Comparison of ENCODE assay signal across 31 cellular contexts in the genomic region with DNA sequence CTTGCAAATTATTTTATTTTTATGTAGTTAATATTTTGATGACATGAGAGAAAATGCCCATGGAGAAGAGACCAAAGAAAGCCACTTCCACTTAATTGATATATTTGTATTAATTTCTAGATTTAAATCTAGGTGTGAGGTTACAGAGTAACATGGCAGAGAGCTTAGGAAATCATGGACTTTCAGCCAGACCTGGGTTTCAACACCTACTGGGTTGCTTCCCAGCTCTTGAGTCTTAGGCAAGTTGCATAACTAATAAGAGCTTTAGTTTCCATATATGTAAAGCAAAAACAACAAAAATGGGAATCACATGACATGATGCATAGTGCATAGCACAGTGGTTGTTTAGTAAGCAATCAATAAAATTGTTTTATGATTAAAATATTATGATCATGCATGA.
"Had no signal": no experiment of that assay in that cellular context is flagged by ENCODE, and none has a peak within 500 bp of the region (broad histone marks: within the 10 kb centered on the region; RNA-seq: fewer than 3 reads in every experiment).

No MANE protein-coding gene starts in this region.

- H3K27me3 ChIP-seq: adrenal gland, brain microvascular endothelial cell, esophagus squamous epithelium, foreskin keratinocyte, gastrocnemius medialis, heart left ventricle had no signal

- DNase-seq: activated CD4-positive, alpha-beta memory T cell treated with anti-CD3 and anti-CD28 coated beads for 36 hours; activated CD4-positive, alpha-beta T cell treated with anti-CD3 and anti-CD28 coated beads for 36 hours; activated CD4-positive, alpha-beta T cell treated with anti-CD3 and anti-CD28 coated beads, Interleukin-2, amount 10 ng/mL, durations not matched to agents 24 days and 14 days; activated CD4-positive, CD25-positive, alpha-beta regulatory T cell; activated CD4-positive, CD25-positive, alpha-beta regulatory T cell treated with anti-CD3 and anti-CD28 coated beads, Interleukin-2, amount 50 U/mL, for 72 hours; activated CD8-positive, alpha-beta memory T cell treated with anti-CD3 and anti-CD28 coated beads, Interleukin-2, amount 10 ng/mL, durations not matched to agents 7 days and 5 days; activated CD8-positive, alpha-beta memory T cell treated with anti-CD3 and anti-CD28 coated beads, Interleukin-2, amount 50 U/mL, for 4 hours; activated CD8-positive, alpha-beta T cell treated with anti-CD3 and anti-CD28 coated beads, Interleukin-2, amount 10 ng/mL, durations not matched to agents 7 days and 5 days; activated effector memory CD4-positive, alpha-beta T cell treated with anti-CD3 and anti-CD28 coated beads, Interleukin-2, amount 50 U/mL, for 16 hours; activated naive CD4-positive, alpha-beta T cell treated with anti-CD3 and anti-CD28 coated beads for 36 hours; activated naive CD8-positive, alpha-beta T cell treated with anti-CD3 and anti-CD28 coated beads for 36 hours; activated naive CD8-positive, alpha-beta T cell treated with anti-CD3 and anti-CD28 coated beads, Interleukin-2, amount 50 U/mL, for 24 hours; activated T-cell treated with anti-CD3 and anti-CD28 coated beads, Interleukin-2, amount 50 U/mL, for 1 hour; activated T-cell treated with anti-CD3 and anti-CD28 coated beads, Interleukin-2, amount 50 U/mL, for 48 hours; adrenal gland; brain microvascular endothelial cell; cortex of kidney; dermis blood vessel endothelial cell; effector CD4-positive, alpha-beta T cell; effector memory CD8-positive, alpha-beta T cell; esophagus squamous epithelium; foreskin keratinocyte; gastrocnemius medialis; glutamatergic neuron; heart left ventricle; T-helper 2 cell had no signal

- H3K36me3 Mint-ChIP-seq: activated CD4-positive, alpha-beta memory T cell treated with anti-CD3 and anti-CD28 coated beads for 36 hours; activated CD8-positive, alpha-beta memory T cell treated with anti-CD3 and anti-CD28 coated beads, Interleukin-2, amount 10 ng/mL, durations not matched to agents 7 days and 5 days; activated naive CD4-positive, alpha-beta T cell treated with anti-CD3 and anti-CD28 coated beads, Interleukin-2, amount 50 U/mL, for 24 hours; activated naive CD8-positive, alpha-beta T cell treated with anti-CD3 and anti-CD28 coated beads for 36 hours had no signal

- H3K4me3 ChIP-seq: adrenal gland, esophagus squamous epithelium, gastrocnemius medialis, heart left ventricle had no signal

- H3K4me3 Mint-ChIP-seq: activated CD4-positive, alpha-beta memory T cell treated with anti-CD3 and anti-CD28 coated beads for 36 hours; activated CD4-positive, alpha-beta T cell treated with anti-CD3 and anti-CD28 coated beads for 36 hours; activated CD4-positive, alpha-beta T cell treated with anti-CD3 and anti-CD28 coated beads, Interleukin-2, amount 10 ng/mL, durations not matched to agents 24 days and 14 days; activated CD8-positive, alpha-beta memory T cell treated with anti-CD3 and anti-CD28 coated beads, Interleukin-2, amount 10 ng/mL, durations not matched to agents 7 days and 5 days; activated CD8-positive, alpha-beta T cell treated with anti-CD3 and anti-CD28 coated beads, Interleukin-2, amount 10 ng/mL, durations not matched to agents 7 days and 5 days; activated naive CD4-positive, alpha-beta T cell treated with anti-CD3 and anti-CD28 coated beads for 36 hours; activated naive CD4-positive, alpha-beta T cell treated with anti-CD3 and anti-CD28 coated beads, Interleukin-2, amount 50 U/mL, for 24 hours; activated naive CD8-positive, alpha-beta T cell treated with anti-CD3 and anti-CD28 coated beads for 36 hours; activated naive CD8-positive, alpha-beta T cell treated with anti-CD3 and anti-CD28 coated beads, Interleukin-2, amount 50 U/mL, for 24 hours; activated T-helper 1 cell treated with anti-CD3 and anti-CD28 coated beads, Interleukin-12 subunit alpha, Interleukin-12 subunit beta, Interleukin-2, Interleukin-4 antibody, amounts not matched to agents 30 ng/mL and 10 ng/mL and 1 ng/mL, durations not matched to agents 14 hours and 24 hours and 36 hours; central memory CD8-positive, alpha-beta T cell; effector memory CD8-positive, alpha-beta T cell had no signal

- H3K36me3 ChIP-seq: adrenal gland, brain microvascular endothelial cell, esophagus squamous epithelium, gastrocnemius medialis, heart left ventricle had no signal

- H3K4me1 ChIP-seq: adrenal gland, esophagus squamous epithelium, foreskin keratinocyte, gastrocnemius medialis had no signal

- H3K9me3 ChIP-seq: adrenal gland, esophagus squamous epithelium, gastrocnemius medialis had no signal

- H3K9me3 Mint-ChIP-seq: activated CD4-positive, alpha-beta memory T cell treated with anti-CD3 and anti-CD28 coated beads for 36 hours; activated CD4-positive, alpha-beta T cell treated with anti-CD3 and anti-CD28 coated beads, Interleukin-2, amount 10 ng/mL, durations not matched to agents 24 days and 14 days; activated naive CD4-positive, alpha-beta T cell treated with anti-CD3 and anti-CD28 coated beads, Interleukin-2, amount 50 U/mL, for 24 hours; activated naive CD8-positive, alpha-beta T cell treated with anti-CD3 and anti-CD28 coated beads for 36 hours; activated naive CD8-positive, alpha-beta T cell treated with anti-CD3 and anti-CD28 coated beads, Interleukin-2, amount 50 U/mL, for 24 hours; activated T-helper 1 cell treated with anti-CD3 and anti-CD28 coated beads, Interleukin-12 subunit alpha, Interleukin-12 subunit beta, Interleukin-2, Interleukin-4 antibody, amounts not matched to agents 30 ng/mL and 10 ng/mL and 1 ng/mL, durations not matched to agents 14 hours and 24 hours and 36 hours; activated T-helper 2 cell treated with anti-CD3 and anti-CD28 coated beads, Interferon-gamma antibody, Interleukin-2, Interleukin-4, amounts not matched to agents 10 μg/mL and 5 μg/mL and 100 μg/mL, durations not matched to agents 14 hours and 24 hours and 36 hours had no signal

- H3K27ac ChIP-seq: adrenal gland, brain microvascular endothelial cell, epithelial cell of prostate, esophagus squamous epithelium, foreskin keratinocyte, gastrocnemius medialis, heart left ventricle had no signal

- H3K27ac Mint-ChIP-seq: activated CD4-positive, alpha-beta memory T cell treated with anti-CD3 and anti-CD28 coated beads for 36 hours; activated CD4-positive, alpha-beta T cell treated with anti-CD3 and anti-CD28 coated beads for 36 hours; activated CD4-positive, alpha-beta T cell treated with anti-CD3 and anti-CD28 coated beads, Interleukin-2, amount 10 ng/mL, durations not matched to agents 24 days and 14 days; activated CD8-positive, alpha-beta memory T cell treated with anti-CD3 and anti-CD28 coated beads, Interleukin-2, amount 10 ng/mL, durations not matched to agents 7 days and 5 days; activated CD8-positive, alpha-beta T cell treated with anti-CD3 and anti-CD28 coated beads, Interleukin-2, amount 10 ng/mL, durations not matched to agents 7 days and 5 days; activated naive CD4-positive, alpha-beta T cell treated with anti-CD3 and anti-CD28 coated beads for 36 hours; activated naive CD4-positive, alpha-beta T cell treated with anti-CD3 and anti-CD28 coated beads, Interleukin-2, amount 50 U/mL, for 24 hours; activated naive CD8-positive, alpha-beta T cell treated with anti-CD3 and anti-CD28 coated beads for 36 hours; activated naive CD8-positive, alpha-beta T cell treated with anti-CD3 and anti-CD28 coated beads, Interleukin-2, amount 50 U/mL, for 24 hours; activated T-helper 1 cell treated with anti-CD3 and anti-CD28 coated beads, Interleukin-12 subunit alpha, Interleukin-12 subunit beta, Interleukin-2, Interleukin-4 antibody, amounts not matched to agents 30 ng/mL and 10 ng/mL and 1 ng/mL, durations not matched to agents 14 hours and 24 hours and 36 hours; activated T-helper 2 cell treated with anti-CD3 and anti-CD28 coated beads, Interferon-gamma antibody, Interleukin-2, Interleukin-4, amounts not matched to agents 10 μg/mL and 5 μg/mL and 100 μg/mL, durations not matched to agents 14 hours and 24 hours and 36 hours; effector memory CD8-positive, alpha-beta T cell had no signal

- H3K27me3 Mint-ChIP-seq: activated CD4-positive, alpha-beta memory T cell treated with anti-CD3 and anti-CD28 coated beads for 36 hours; activated CD4-positive, alpha-beta T cell treated with anti-CD3 and anti-CD28 coated beads for 36 hours; activated CD4-positive, alpha-beta T cell treated with anti-CD3 and anti-CD28 coated beads, Interleukin-2, amount 10 ng/mL, durations not matched to agents 24 days and 14 days; activated CD8-positive, alpha-beta memory T cell treated with anti-CD3 and anti-CD28 coated beads, Interleukin-2, amount 10 ng/mL, durations not matched to agents 7 days and 5 days; activated naive CD4-positive, alpha-beta T cell treated with anti-CD3 and anti-CD28 coated beads, Interleukin-2, amount 50 U/mL, for 24 hours; activated naive CD8-positive, alpha-beta T cell treated with anti-CD3 and anti-CD28 coated beads for 36 hours; activated naive CD8-positive, alpha-beta T cell treated with anti-CD3 and anti-CD28 coated beads, Interleukin-2, amount 50 U/mL, for 24 hours; central memory CD8-positive, alpha-beta T cell; effector memory CD8-positive, alpha-beta T cell had no signal

- H3K4me1 Mint-ChIP-seq: activated CD4-positive, alpha-beta T cell treated with anti-CD3 and anti-CD28 coated beads for 36 hours; activated CD4-positive, alpha-beta T cell treated with anti-CD3 and anti-CD28 coated beads, Interleukin-2, amount 10 ng/mL, durations not matched to agents 24 days and 14 days; activated CD8-positive, alpha-beta memory T cell treated with anti-CD3 and anti-CD28 coated beads, Interleukin-2, amount 10 ng/mL, durations not matched to agents 7 days and 5 days; activated naive CD4-positive, alpha-beta T cell treated with anti-CD3 and anti-CD28 coated beads, Interleukin-2, amount 50 U/mL, for 24 hours; activated naive CD8-positive, alpha-beta T cell treated with anti-CD3 and anti-CD28 coated beads for 36 hours; activated naive CD8-positive, alpha-beta T cell treated with anti-CD3 and anti-CD28 coated beads, Interleukin-2, amount 50 U/mL, for 24 hours; central memory CD8-positive, alpha-beta T cell had no signal
